ENCODE assay signal across 30 cellular contexts in genomic region chr5:181107699-181108098, GRCh38. TPM values are rescaled to one million over a fixed set of nuclear protein-coding genes. Genes with fewer than 3 reads are reported as not detected.
A peak's percentile ranks its signal among the peaks of the same experiment; 100 is the strongest.
DNase-seq lines count a peak whose midpoint lies in the region; ATAC-seq and TF ChIP-seq lines count a peak whose summit lies in the region.
"Had no signal": no experiment of that assay in that cellular context is flagged by ENCODE, and none has a peak within 500 bp of the region (broad histone marks: within the 10 kb centered on the region; RNA-seq: fewer than 3 reads in every experiment).

No MANE protein-coding gene starts in this region.

- H2AK5ac ChIP-seq in neuronal stem cell (ENCODE audit: low read depth, low read length): no peak overlapping the region

- no peak for ATAC-seq in RWPE2 (ENCODE audit: low read depth)
- no peak for ATAC-seq in GM23338
- ATAC-seq: GM12878, Panc1 had no signal

- H3F3A ChIP-seq in GM23338 (replicated peaks; ENCODE audit: low read depth): no peaks in the 10 kb centered on the region

- no peak overlapping the region for H4K8ac ChIP-seq in neuronal stem cell (ENCODE audit: low read depth, low read length)

- H3K27me3 Mint-ChIP-seq in CD14-positive monocyte (ENCODE audit: low read depth in 3 of 3): peaks cover 38 to 68% (median 46%) of the 10 kb centered on the region in 3 donors
- peaks cover 30% of the 10 kb centered on the region for H3K27me3 Mint-ChIP-seq in GM23338 (ENCODE audit: insufficient read depth, low read depth, poor library complexity)

- no peak overlapping the region for H2BK12ac ChIP-seq in neuronal stem cell (ENCODE audit: low read length)

- TF ChIP-seq CTCF in RWPE2 (IDR thresholded peaks at IDR 0.05; ENCODE audit: poor library complexity, severe bottlenecking): no peak
- no peak for TF ChIP-seq CTCF in WERI-Rb-1 (IDR thresholded peaks at IDR 0.05; ENCODE audit: low read depth, low read length)
- TF ChIP-seq CTCF in CD14-positive monocyte (IDR thresholded peaks at IDR 0.05): no peak
- no peak for TF ChIP-seq CTCF in GM23338 (conservative IDR thresholded peaks at IDR 0.05; ENCODE audit: low read depth in 2 of 2)

- H4K91ac ChIP-seq in neuronal stem cell (ENCODE audit: low read depth, low read length, poor library complexity): no peak overlapping the region

- H3K36me3 Mint-ChIP-seq in CD14-positive monocyte (peaks cover 0 to 1% of the 10 kb centered on the region in 2 donors), GM23338 (ENCODE audit: low read depth) (no peaks in the 10 kb centered on the region)

- no peak overlapping the region for H2BK5ac ChIP-seq in neuronal stem cell (ENCODE audit: low read length)

- H3K4me2 ChIP-seq in neuronal stem cell (ENCODE audit: insufficient read depth, low read length, poor library complexity, severe bottlenecking) (no peak overlapping the region), GM23338 (no peak overlapping the region)
- H3K4me2 ChIP-seq: BLaER1 had no signal

- H3K9me3 ChIP-seq in RWPE2 (ENCODE audit: severe bottlenecking): no peaks in the 10 kb centered on the region
- H3K9me3 ChIP-seq in WERI-Rb-1 (ENCODE audit: severe bottlenecking): no peaks in the 10 kb centered on the region
- peaks cover 0 to 2% of the 10 kb centered on the region in 2 donors for H3K9me3 ChIP-seq in neuronal stem cell (replicated peaks in 1 of 2; ENCODE audit: control insufficient read depth in 2 of 2, insufficient read depth in 1 of 2, low read depth in 1 of 2, low read length in 2 of 2)
- H3K9me3 ChIP-seq: BLaER1 had no signal

- H3K18ac ChIP-seq in neuronal stem cell (ENCODE audit: low read length): peak overlapping the region; percentile 38

- H3K27ac ChIP-seq in RWPE2 (ENCODE audit: poor library complexity, severe bottlenecking): no peak overlapping the region
- H3K27ac ChIP-seq in WERI-Rb-1: no peak overlapping the region
- H3K27ac ChIP-seq in neuronal stem cell (replicated peaks; ENCODE audit: low read length): no peak overlapping the region
- H3K27ac ChIP-seq in GM23338 (ENCODE audit: low read depth): no peak overlapping the region
- H3K27ac ChIP-seq: BLaER1, RWPE1, SK-N-MC had no signal

- H4K20me1 ChIP-seq in GM23338 (replicated peaks; ENCODE audit: insufficient read depth): no peaks in the 10 kb centered on the region
- H4K20me1 ChIP-seq: BLaER1 had no signal

- peaks cover 10% of the 10 kb centered on the region for H3K4me1 Mint-ChIP-seq in CD14-positive monocyte
- H3K4me1 Mint-ChIP-seq in GM23338: peaks cover 30% of the 10 kb centered on the region

- H3K4ac ChIP-seq in neuronal stem cell (ENCODE audit: low read length): no peak overlapping the region

- H3K9me2 ChIP-seq in GM23338 (ENCODE audit: insufficient read depth): no peaks in the 10 kb centered on the region

- H3K4me1 ChIP-seq in RWPE2 (ENCODE audit: insufficient read depth, poor library complexity, severe bottlenecking) (no peaks in the 10 kb centered on the region), neuronal stem cell (ENCODE audit: control insufficient read depth in 2 of 2, insufficient read depth in 1 of 2, low read depth in 1 of 2, low read length in 2 of 2) (peaks cover 0 to 3% of the 10 kb centered on the region in 2 donors), GM23338 (ENCODE audit: insufficient read depth) (peaks cover 22% of the 10 kb centered on the region)

- no peak overlapping the region for H3K9ac ChIP-seq in neuronal stem cell (ENCODE audit: low read depth, low read length, poor library complexity)
- H3K9ac ChIP-seq: BLaER1 had no signal

- intact Hi-C loops in CD14-positive monocyte (cut with micrococcal nuclease): no loop called here

- H3K9me3 Mint-ChIP-seq in CD14-positive monocyte (peaks cover 0 to 14% (median 6%) of the 10 kb centered on the region in 7 donors), GM23338 (no peaks in the 10 kb centered on the region)
- H3K9me3 Mint-ChIP-seq: CD4-positive, alpha-beta T cell; HFFc6 had no signal

- H3K4me3 ChIP-seq in RWPE2 (ENCODE audit: severe bottlenecking) (no peak overlapping the region), WERI-Rb-1 (ENCODE audit: low read depth, low read length) (no peak overlapping the region), neuronal stem cell (ENCODE audit: low read length in 2 of 2) (no peak overlapping the region), GM23338 (no peak overlapping the region)
- H3K4me3 ChIP-seq: BLaER1, GM12878, SK-N-MC had no signal

- H3K27ac Mint-ChIP-seq in CD14-positive monocyte (no peak overlapping the region), GM23338 (no peak overlapping the region)
- H3K27ac Mint-ChIP-seq: CD4-positive, alpha-beta T cell; H9; HFFc6 had no signal

- H3K14ac ChIP-seq in neuronal stem cell (ENCODE audit: low read length): no peak overlapping the region

- H2BK120ac ChIP-seq in neuronal stem cell (ENCODE audit: low read depth, low read length): no peak overlapping the region

- DNase-seq in NCI-H82 (lab: John Stamatoyannopoulos, UW): peak; percentile 62
- DNase-seq in NCI-H82 treated with DMSO at 0.1 percent for 48 hours (lab: John Stamatoyannopoulos, UW; ENCODE audit: unreplicated experiment): no peak
- DNase-seq in RWPE2 (ENCODE audit: low spot score): peak; percentile 27
- peak; percentile 11 for DNase-seq in WERI-Rb-1
- no peak for DNase-seq in neuronal stem cell (ENCODE audit: low spot score)
- no peak for DNase-seq in CD14-positive monocyte (ENCODE audit: low spot score)
- no peak for DNase-seq in GM23338 (ENCODE audit: low spot score)
- DNase-seq in HuH-7 (ENCODE audit: low spot score): no peak
- DNase-seq: 8988T; ACHN; CD4-positive, alpha-beta T cell; DMS79; EL; GDM1; H9; HFFc6; Karpas-422; NCI-H1092 treated with DMSO at 0.1 percent for 48 hours; NCI-H1436; NCI-H187 treated with DMSO at 0.1 percent for 48 hours; NCI-H2107; NCI-H524 treated with DMSO at 0.1 percent for 48 hours; NCI-H774; SIG-M5 had no signal

- H2AFZ ChIP-seq in neuronal stem cell (ENCODE audit: low read length) (no peak overlapping the region), GM23338 (no peak overlapping the region)

- H3K23ac ChIP-seq in neuronal stem cell (ENCODE audit: low read depth, low read length, poor library complexity): no peak overlapping the region

- H3K27me3 ChIP-seq in RWPE2 (ENCODE audit: insufficient read depth, poor library complexity, severe bottlenecking) (peaks cover 3% of the 10 kb centered on the region), WERI-Rb-1 (ENCODE audit: insufficient read depth, low read depth, severe bottlenecking) (peaks cover 11% of the 10 kb centered on the region), neuronal stem cell (ENCODE audit: control insufficient read depth in 3 of 3, insufficient read depth in 3 of 3, low read depth in 1 of 3, low read length in 3 of 3) (peaks cover 0 to 39% (median 15%) of the 10 kb centered on the region in 3 experiments), GM23338 (ENCODE audit: insufficient read depth) (peaks cover 37% of the 10 kb centered on the region)

- H3K36me3 ChIP-seq in RWPE2 (ENCODE audit: low read depth) (no peaks in the 10 kb centered on the region), WERI-Rb-1 (no peaks in the 10 kb centered on the region), neuronal stem cell (replicated peaks in 1 of 2; ENCODE audit: control insufficient read depth in 2 of 2, insufficient read depth in 2 of 2, low read length in 2 of 2) (no peaks in the 10 kb centered on the region), GM23338 (ENCODE audit: insufficient read depth) (no peaks in the 10 kb centered on the region)
- H3K36me3 ChIP-seq: BLaER1 had no signal

- no CpG with 5 or more reads among the region's 9 CpGs for WGBS in neuronal stem cell (ENCODE audit: extremely low coverage in 2 of 2, insufficient read length in 2 of 2, insufficient replicate concordance in 1 of 2), 2 donors

- no peaks in the 10 kb centered on the region for H3K79me2 ChIP-seq in GM23338 (replicated peaks; ENCODE audit: insufficient read depth)

- peak overlapping the region in 1 of 2 donors; percentile 5 for H3K4me3 Mint-ChIP-seq in CD14-positive monocyte
- no peak overlapping the region; the same call in 2 of the 3 replicates for H3K4me3 Mint-ChIP-seq in GM23338
- H3K4me3 Mint-ChIP-seq: CD4-positive, alpha-beta T cell; H9; HFFc6 had no signal

- no peak overlapping the region for H2BK15ac ChIP-seq in neuronal stem cell (ENCODE audit: low read length)

- no peaks in the 10 kb centered on the region for H3K79me1 ChIP-seq in neuronal stem cell (ENCODE audit: low read depth, low read length)

TF ChIP-seq in GM23338, 12 proteins besides CTCF, POLR2A, EP300 and RAD21 (continues in another document):
- TF ChIP-seq EZH2 (IDR thresholded peaks at IDR 0.05; ENCODE audit: low read depth, unreplicated experiment) (no peak), ZNF114 (CRISPR knock-in tag; IDR thresholded peaks at IDR 0.05) (no peak)

RNA-seq across cellular contexts. Expression of gene OR2V1, which starts 23.3 kb away (rescaled TPM):
- not detected for polyA plus RNA-seq in neuronal stem cell (2013, experiment 1 of 2)
- not detected for polyA plus RNA-seq in neuronal stem cell (2013, experiment 2 of 2)
- polyA plus RNA-seq in CD14-positive monocyte (not detected), GM23338 (2016; fragmentation: Nextera tagmentation; extraction: Ambion mirVana) (not detected in 2 replicates)
- total RNA-seq in GM23338 (2014; rRNA removed; shearing (Covaris generic)): not detected in 2 replicates
- total RNA-seq: CD4-positive, alpha-beta T cell; GM12878; H9; HFFc6; T-helper 1 cell treated with Interleukin-12 subunit alpha and Interleukin-12 subunit beta and Interleukin-4 antibody, amounts not matched to agents 30 ng/mL and 1 ng/mL, for 36 hours had no signal

RNA-seq across cellular contexts. Expression of gene OR2V2, which starts 39.7 kb away (rescaled TPM):
- polyA plus RNA-seq in neuronal stem cell (2013, experiment 1 of 2): not detected
- not detected for polyA plus RNA-seq in neuronal stem cell (2013, experiment 2 of 2)
- polyA plus RNA-seq in CD14-positive monocyte: not detected
- not detected in 2 replicates for total RNA-seq in GM23338 (2014; rRNA removed; shearing (Covaris generic))
- polyA plus RNA-seq in GM23338 (2016; fragmentation: Nextera tagmentation; extraction: Ambion mirVana): not detected in 2 replicates
- total RNA-seq: CD4-positive, alpha-beta T cell; GM12878; H9; HFFc6; T-helper 1 cell treated with Interleukin-12 subunit alpha and Interleukin-12 subunit beta and Interleukin-4 antibody, amounts not matched to agents 30 ng/mL and 1 ng/mL, for 36 hours had no signal

Comparison
In these comparisons a context has a peak if more than half of its experiments do, and no peak if none do; other contexts are left out.
1. DNase-seq: peak in NCI-H82 (single experiment), RWPE2 (single experiment) and WERI-Rb-1 (single experiment); none in NCI-H82 treated with DMSO at 0.1 percent for 48 hours (single experiment), neuronal stem cell (single experiment), CD14-positive monocyte (single experiment), GM23338 (single experiment) and HuH-7 (single experiment).